15 cellular contexts compared by ENCODE assay signal in genomic region chr5:72402381-72402890, GRCh38.
DNase-seq lines count a peak whose midpoint lies in the region; ATAC-seq lines count a peak whose summit lies in the region.
"Had no signal": no experiment of that assay in that cellular context is flagged by ENCODE, and none has a peak within 500 bp of the region (broad histone marks: within the 10 kb centered on the region; RNA-seq: fewer than 3 reads in every experiment).

No MANE protein-coding gene starts in this region.

- H3K4me3 ChIP-seq in SJCRH30: no peak overlapping the region
- no peak overlapping the region for H3K4me3 ChIP-seq in muscle layer of duodenum (ENCODE audit: low read depth in 1 of 2, low read length in 2 of 2)
- H3K4me3 ChIP-seq: transverse colon had no signal

- no peaks in the 10 kb centered on the region for H3K27me3 ChIP-seq in SJCRH30
- no peaks in the 10 kb centered on the region for H3K27me3 ChIP-seq in muscle layer of duodenum (ENCODE audit: low read depth, low read length)
- H3K27me3 ChIP-seq: transverse colon had no signal

- H3K9me3 ChIP-seq in SJCRH30 (replicated peaks) (peaks cover 17% of the 10 kb centered on the region), muscle layer of duodenum (ENCODE audit: control insufficient read depth in 1 of 2, low read length in 2 of 2) (peaks cover 6 to 15% of the 10 kb centered on the region in 2 donors)

- ATAC-seq in GM19023 (IDR thresholded peaks at IDR 0.05; ENCODE audit: unreplicated experiment) (no peak), HG03442 (IDR thresholded peaks at IDR 0.05; ENCODE audit: unreplicated experiment) (no peak)
- ATAC-seq: natural killer cell treated with Interleukin-12 subunit alpha and Interleukin-12 subunit beta and Interleukin-15 and Interleukin-18, amount 100 ng/mL, for 72 hours had no signal

- H3K27ac ChIP-seq in SJCRH30 (peak overlapping the region; percentile 7; the same call in 1 of the 2 replicates), muscle layer of duodenum (ENCODE audit: low read length) (peak overlapping the region; percentile 26)

- peaks cover 5% of the 10 kb centered on the region for H3K4me1 ChIP-seq in SJCRH30
- no peaks in the 10 kb centered on the region for H3K4me1 ChIP-seq in muscle layer of duodenum (ENCODE audit: control insufficient read depth in 1 of 2, insufficient read depth in 2 of 2, low read length in 2 of 2)
- H3K4me1 ChIP-seq: transverse colon had no signal

- H3K36me3 ChIP-seq in SJCRH30: no peaks in the 10 kb centered on the region
- H3K36me3 ChIP-seq in muscle layer of duodenum (ENCODE audit: control insufficient read depth in 1 of 2, insufficient read depth in 2 of 2, low read length in 2 of 2): no peaks in the 10 kb centered on the region
- H3K36me3 ChIP-seq: transverse colon had no signal

- DNase-seq in A172 (ENCODE audit: low spot score): peak; percentile 52
- DNase-seq in SJCRH30: no peak
- DNase-seq in fibroblast of gingiva (ENCODE audit: low read depth): peak; percentile 87
- DNase-seq in NCI-H748 (lab: John Stamatoyannopoulos, UW; ENCODE audit: unreplicated experiment): no peak
- no peak for DNase-seq in COR-L47 (lab: John Stamatoyannopoulos, UW)
- DNase-seq: activated CD4-positive, alpha-beta T cell treated with anti-CD3 and anti-CD28 coated beads, Interleukin-2, amount 50 U/mL, for 1 hour; caudate nucleus; DMS 273 treated with DMSO at 0.1 percent for 48 hours; GOT3; kidney; transverse colon had no signal

Comparison
In these comparisons a context has a peak if more than half of its experiments do, and no peak if none do; other contexts are left out.
1. DNase-seq: peak in A172 (single experiment) and fibroblast of gingiva (single experiment); none in SJCRH30 (0 of 2), NCI-H748 (single experiment) and COR-L47 (single experiment).